ENCODE assay signal across 11 cellular contexts in genomic region chr18:69492861-69493260, GRCh38.
"Had no signal": no experiment of that assay in that cellular context is flagged by ENCODE, and none has a peak within 500 bp of the region (broad histone marks: within the 10 kb centered on the region; RNA-seq: fewer than 3 reads in every experiment).

No MANE protein-coding gene starts in this region.

- DNase-seq: GM23248, GOT3, H7, H9, HCEC 1CT, HFFc6 had no signal

- H2AFZ ChIP-seq: GM23248, GM23338 had no signal

- H3K4me2 ChIP-seq: GM23338 had no signal

- FAIRE-seq: H1, H54 had no signal

- H3K4me3 ChIP-seq: GM23248, GM23338, HAP-1 had no signal

- H3K9ac ChIP-seq: GM23248 had no signal

- H3K4me1 ChIP-seq: HAP-1 had no signal

- H3K27ac ChIP-seq: GM23248 had no signal

- ATAC-seq: GM23338, HCT116 had no signal

- H3K36me3 ChIP-seq: HAP-1 had no signal
